In the genomic region with DNA sequence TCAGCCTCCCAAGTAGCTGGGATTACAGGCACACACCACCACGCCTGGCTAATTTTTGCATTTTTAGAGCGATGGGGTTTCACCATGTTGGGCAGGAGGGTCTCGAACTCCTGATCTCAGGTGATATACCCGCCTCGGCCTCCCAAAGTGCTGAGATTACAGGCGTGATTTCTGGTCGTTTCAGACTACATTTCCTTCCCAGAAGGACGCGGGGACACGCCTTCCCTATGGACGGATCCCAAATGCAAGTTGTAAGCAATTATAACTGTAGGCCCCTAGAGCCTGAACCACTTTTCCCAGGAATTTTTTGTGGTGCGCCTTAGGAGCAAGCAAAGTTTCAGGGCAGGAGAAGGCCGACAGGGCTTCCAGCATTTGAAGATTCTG, we compare ENCODE assay signal across 8 cellular contexts. TPM values are rescaled to one million over a fixed set of nuclear protein-coding genes. Genes with fewer than 3 reads are reported as not detected.
DNase-seq lines count a peak whose midpoint lies in the region; ATAC-seq and TF ChIP-seq lines count a peak whose summit lies in the region.

No MANE protein-coding gene starts in this region.

- peak overlapping the region; percentile 95 for H2AFZ ChIP-seq in Loucy (ENCODE audit: low read length)

- H4K20me1 ChIP-seq in Loucy (ENCODE audit: insufficient read depth, low read length, poor library complexity, severe bottlenecking): no peaks in the 10 kb centered on the region

- H3K4me1 Mint-ChIP-seq in nephron: peaks cover 45% of the 10 kb centered on the region

- TF ChIP-seq CTCF in Loucy (conservative IDR thresholded peaks at IDR 0.05; ENCODE audit: low read length) (no peak), dorsolateral prefrontal cortex (IDR thresholded peaks at IDR 0.05 in 54 of 56, conservative IDR thresholded peaks at IDR 0.05 in 2 of 56; ENCODE audit: low read depth in 1 of 56, partially characterized antibody in 56 of 56) (no peak), nephron (IDR thresholded peaks at IDR 0.05; ENCODE audit: unreplicated experiment in 3 of 3) (no peak)

- peaks cover 5% of the 10 kb centered on the region; the same call in 1 of the 2 replicates for H3K79me2 ChIP-seq in Loucy (ENCODE audit: insufficient read depth, low read length)

- H3K4me3 ChIP-seq in Loucy (ENCODE audit: low read length, poor library complexity, severe bottlenecking) (peak overlapping the region; percentile 52), dorsolateral prefrontal cortex (peak overlapping the region; percentile 34 to 76 (median 69))

- peak; percentile 7 for DNase-seq in Ammon's horn (ENCODE audit: low spot score)
- DNase-seq in dorsolateral prefrontal cortex: no peak
- DNase-seq in stimulated activated naive CD4-positive, alpha-beta T cell (lab: John Stamatoyannopoulos, UW): no peak
- no peak for DNase-seq in COR-L47 (lab: John Stamatoyannopoulos, UW)
- no peak for DNase-seq in HUDEP-2 (lab: John Stamatoyannopoulos, UW; ENCODE audit: unreplicated experiment in 76 of 76)

- H3K27ac Mint-ChIP-seq in nephron: peak overlapping the region; percentile 97 to 98 (median 97)

- H3K4me3 Mint-ChIP-seq in nephron: peak overlapping the region; percentile 92 to 100 (median 100)

- peaks cover 9% of the 10 kb centered on the region for H3K9me3 Mint-ChIP-seq in nephron

- peaks cover 15% of the 10 kb centered on the region for H3K4me1 ChIP-seq in Loucy (ENCODE audit: insufficient read depth, low read length, poor library complexity, severe bottlenecking)

- H3K36me3 ChIP-seq in Loucy (ENCODE audit: insufficient read depth, low read length): no peaks in the 10 kb centered on the region

- no peaks in the 10 kb centered on the region for H3K27me3 Mint-ChIP-seq in nephron (ENCODE audit: low read depth)

- H3K27ac ChIP-seq in dorsolateral prefrontal cortex: peak overlapping the region; percentile 49 to 97 (median 89)

- no peaks in the 10 kb centered on the region for H3K9me2 ChIP-seq in Loucy (replicated peaks; ENCODE audit: low read depth, low read length)

- peaks cover 28% of the 10 kb centered on the region for H3K36me3 Mint-ChIP-seq in nephron (ENCODE audit: low read depth)

- ATAC-seq in HG03442 (IDR thresholded peaks at IDR 0.05; ENCODE audit: unreplicated experiment): no peak

- H3K4me2 ChIP-seq in Loucy (ENCODE audit: low read depth, low read length, poor library complexity, severe bottlenecking): peak overlapping the region; percentile 48

- intact Hi-C loops in dorsolateral prefrontal cortex (cut with DNase I): loop anchor here (10.0 kb wide), 2 partner anchors 95 to 145 kb away; no protein-coding TSS in a partner anchor

- H3K27me3 ChIP-seq in Loucy (ENCODE audit: insufficient read depth, low read length, poor library complexity, severe bottlenecking): no peaks in the 10 kb centered on the region
- no peaks in the 10 kb centered on the region for H3K27me3 ChIP-seq in dorsolateral prefrontal cortex

- H3K9ac ChIP-seq in Loucy (ENCODE audit: low read depth, low read length, poor library complexity, severe bottlenecking): no peak overlapping the region

- H3F3A ChIP-seq in Loucy (ENCODE audit: low read depth): no peaks in the 10 kb centered on the region

- no peaks in the 10 kb centered on the region for H3K9me3 ChIP-seq in Loucy (ENCODE audit: insufficient read depth, low read depth, low read length)

RNA-seq across cellular contexts. Expression of a gene that starts 17.8 kb away (rescaled TPM):
- total RNA-seq in dorsolateral prefrontal cortex: 100 to 1,000 TPM in 1 of 120 experiments, 10 to 100 TPM in 119; 32.2 to 101 (median 46.8) TPM

RNA-seq across cellular contexts. Expression of a gene that starts 52.6 kb away (rescaled TPM):
- 1 to 10 TPM in 100 of 120 experiments, under 1 TPM in 20; 0.55 to 6.6 (median 1.5) TPM for total RNA-seq in dorsolateral prefrontal cortex
